In genomic region chr5:94891565-94892362, GRCh38 we compare ENCODE assay signal across 30 cellular contexts.
"Had no signal": no experiment of that assay in that cellular context is flagged by ENCODE, and none has a peak within 500 bp of the region (broad histone marks: within the 10 kb centered on the region; RNA-seq: fewer than 3 reads in every experiment).

No MANE protein-coding gene starts in this region.

- H3K36me3 Mint-ChIP-seq: activated CD4-positive, alpha-beta memory T cell treated with anti-CD3 and anti-CD28 coated beads for 36 hours; activated naive CD4-positive, alpha-beta T cell treated with anti-CD3 and anti-CD28 coated beads, Interleukin-2, amount 10 ng/mL, durations not matched to agents 7 days and 5 days; activated naive CD8-positive, alpha-beta T cell; brain had no signal

- H3K4me3 Mint-ChIP-seq: activated B cell treated with CpG ODN at 0.5 μM for 24 hours; activated CD4-positive, alpha-beta memory T cell treated with anti-CD3 and anti-CD28 coated beads for 36 hours; activated naive CD4-positive, alpha-beta T cell treated with anti-CD3 and anti-CD28 coated beads, Interleukin-2, amount 10 ng/mL, durations not matched to agents 7 days and 5 days; activated naive CD8-positive, alpha-beta T cell; activated naive CD8-positive, alpha-beta T cell treated with anti-CD3 and anti-CD28 coated beads, Interleukin-2, amount 50 U/mL, for 24 hours; T-helper 1 cell treated with Interleukin-12 subunit alpha and Interleukin-12 subunit beta and Interleukin-4 antibody, amounts not matched to agents 30 μg/mL and 1 μg/mL, for 36 hours; T-helper 2 cell treated with Interferon-gamma antibody and Interleukin-4, amounts not matched to agents 5 μg/mL and 100 μg/mL, for 36 hours had no signal

- DNase-seq: activated B cell treated with CpG ODN at 0.5 μM for 24 hours; activated CD4-positive, alpha-beta memory T cell treated with anti-CD3 and anti-CD28 coated beads for 36 hours; activated CD4-positive, alpha-beta T cell treated with anti-CD3 and anti-CD28 coated beads for 4 hours; activated CD4-positive, alpha-beta T cell treated with anti-CD3 and anti-CD28 coated beads, Interleukin-2, amount 50 U/mL, for 1 hour; activated CD4-positive, CD25-positive, alpha-beta regulatory T cell treated with anti-CD3 and anti-CD28 coated beads, Interleukin-2, amount 50 U/mL, for 72 hours; activated CD8-positive, alpha-beta memory T cell treated with anti-CD3 and anti-CD28 coated beads, Interleukin-2, amount 50 U/mL, for 4 hours; activated effector memory CD4-positive, alpha-beta T cell treated with Interleukin-2 at 50 U/mL for 16 hours; activated naive CD4-positive, alpha-beta T cell treated with anti-CD3 and anti-CD28 coated beads, Interleukin-2, amount 10 ng/mL, durations not matched to agents 7 days and 5 days; activated naive CD8-positive, alpha-beta T cell treated with anti-CD3 and anti-CD28 coated beads, Interleukin-2, amount 50 U/mL, for 24 hours; activated T-cell treated with anti-CD3 and anti-CD28 coated beads for 4 hours; activated T-cell treated with anti-CD3 and anti-CD28 coated beads, Interleukin-2, amount 50 U/mL, for 48 hours; anterior cingulate cortex; caudate nucleus; NCI-H1092 treated with DMSO at 0.1 percent for 48 hours; NCI-H146; NCI-H187; NCI-H2029 treated with DMSO at 0.1 percent for 48 hours; NCI-H2107; NCI-H2171; NCI-H226; NCI-H446 treated with DMSO at 0.1 percent for 48 hours; NCI-H524; SHP77 treated with DMSO at 0.1 percent for 48 hours; SK-N-SH had no signal

- FAIRE-seq: bronchial epithelial cell had no signal

- ATAC-seq: activated naive CD8-positive, alpha-beta T cell treated with anti-CD3 and anti-CD28 coated beads, Interleukin-2, amount 50 U/mL, for 24 hours; Panc1 had no signal

- H3K27me3 Mint-ChIP-seq: activated B cell treated with CpG ODN at 0.5 μM for 24 hours; activated naive CD4-positive, alpha-beta T cell treated with anti-CD3 and anti-CD28 coated beads, Interleukin-2, amount 10 ng/mL, durations not matched to agents 7 days and 5 days; activated naive CD8-positive, alpha-beta T cell; activated naive CD8-positive, alpha-beta T cell treated with anti-CD3 and anti-CD28 coated beads, Interleukin-2, amount 50 U/mL, for 24 hours had no signal

- H3K4me1 Mint-ChIP-seq: activated B cell treated with CpG ODN at 0.5 μM for 24 hours; activated naive CD4-positive, alpha-beta T cell treated with anti-CD3 and anti-CD28 coated beads, Interleukin-2, amount 10 ng/mL, durations not matched to agents 7 days and 5 days; activated naive CD8-positive, alpha-beta T cell treated with anti-CD3 and anti-CD28 coated beads, Interleukin-2, amount 50 U/mL, for 24 hours had no signal

- H3K9me3 Mint-ChIP-seq: activated B cell treated with CpG ODN at 0.5 μM for 24 hours; activated CD4-positive, alpha-beta memory T cell treated with anti-CD3 and anti-CD28 coated beads for 36 hours; activated naive CD4-positive, alpha-beta T cell treated with anti-CD3 and anti-CD28 coated beads, Interleukin-2, amount 10 ng/mL, durations not matched to agents 7 days and 5 days; activated naive CD8-positive, alpha-beta T cell treated with anti-CD3 and anti-CD28 coated beads, Interleukin-2, amount 50 U/mL, for 24 hours; brain; T-helper 1 cell treated with Interleukin-12 subunit alpha and Interleukin-12 subunit beta and Interleukin-4 antibody, amounts not matched to agents 30 μg/mL and 1 μg/mL, for 36 hours; T-helper 2 cell treated with Interferon-gamma antibody and Interleukin-4, amounts not matched to agents 5 μg/mL and 100 μg/mL, for 36 hours had no signal
